In genomic region chr9:33506626-33507370, GRCh38 we compare ENCODE assay signal across 12 cellular contexts. TPM values are rescaled to one million over a fixed set of nuclear protein-coding genes. Genes with fewer than 3 reads are reported as not detected.
DNase-seq lines count a peak whose midpoint lies in the region; ATAC-seq, FAIRE-seq and TF ChIP-seq lines count a peak whose summit lies in the region.
"Had no signal": no experiment of that assay in that cellular context is flagged by ENCODE, and none has a peak within 500 bp of the region (broad histone marks: within the 10 kb centered on the region; RNA-seq: fewer than 3 reads in every experiment).

No MANE protein-coding gene starts in this region.

- peak overlapping the region; percentile 78 for H3K4me2 ChIP-seq in A549

- ATAC-seq in A549 = peak; percentile 85 to 89
- ATAC-seq in right lobe of liver = peak; percentile 41 to 76 (median 50)
- no peak for ATAC-seq in GM19328 (IDR thresholded peaks at IDR 0.05; ENCODE audit: unreplicated experiment)
- no peak for ATAC-seq in effector memory CD8-positive, alpha-beta T cell (replicated peaks)

- H3K36me3 Mint-ChIP-seq in effector memory CD8-positive, alpha-beta T cell (ENCODE audit: insufficient read depth) = no peaks in the 10 kb centered on the region
- H3K36me3 Mint-ChIP-seq: naive B cell had no signal

- DNase-seq in A549 (ENCODE audit: low read depth in 1 of 2, low spot score in 1 of 2) (peak in 1 of 2 experiments; percentile 90), HFF-Myc (ENCODE audit: extremely low read depth, low read depth) (peak; percentile 64), adipocyte (ENCODE audit: low read depth) (peak; percentile 86), right lobe of liver (no peak), NCI-H526 (lab: John Stamatoyannopoulos, UW) (no peak), transverse colon (no peak)
- no peak for DNase-seq in effector memory CD8-positive, alpha-beta T cell
- DNase-seq: DMS 273 treated with DMSO at 0.1 percent for 48 hours, Kasumi-1, naive B cell had no signal

- TF ChIP-seq CTCF in A549 (IDR thresholded peaks at IDR 0.05) = no peak
- no peak for TF ChIP-seq CTCF in HFF-Myc (IDR thresholded peaks at IDR 0.05; ENCODE audit: low read depth, low read length, missing control alignments)
- no peak for TF ChIP-seq CTCF in right lobe of liver (IDR thresholded peaks at IDR 0.05)
- no peak for TF ChIP-seq CTCF in transverse colon (IDR thresholded peaks at IDR 0.05)

- H3K9me3 Mint-ChIP-seq in effector memory CD8-positive, alpha-beta T cell = no peaks in the 10 kb centered on the region
- H3K9me3 Mint-ChIP-seq: naive B cell had no signal

- WGBS in A549 (ENCODE audit: missing lambda C conversion rate) = 10% methylated on average over 7 of the region's 7 CpGs
- WGBS in right lobe of liver (ENCODE audit: insufficient coverage, low coverage, low lambda C conversion rate, missing lambda C conversion rate) = 32% methylated on average over 6 of the region's 7 CpGs
- WGBS in transverse colon (ENCODE audit: low coverage in 1 of 2), 2 donors = 50 to 75% methylated on average over 2 to 7 of the region's 7 CpGs

- H3K9me3 ChIP-seq in A549 (no peaks in the 10 kb centered on the region), adipocyte (ENCODE audit: control insufficient read depth, low read length) (no peaks in the 10 kb centered on the region), right lobe of liver (no peaks in the 10 kb centered on the region), transverse colon (no peaks in the 10 kb centered on the region)

- POLR2A ChIA-PET in A549 (lab: Yijun Ruan, JAX) = interaction anchor here (0.6 to 1.4 kb wide), 3 partner anchors 17 to 391 kb away, joined by 5 to 9 read pairs (median 7); partner anchors contain the start of genes ANKRD18B and NOL6

- TF ChIP-seq POLR2A in A549 (IDR thresholded peaks at IDR 0.05; ENCODE audit: low read length) (no peak), right lobe of liver (IDR thresholded peaks at IDR 0.05) (no peak), transverse colon (IDR thresholded peaks at IDR 0.05) (no peak)

- H3K4me1 ChIP-seq in A549 (peaks cover 39% of the 10 kb centered on the region), adipocyte (ENCODE audit: control insufficient read depth, insufficient read depth, low read length) (peaks cover 18% of the 10 kb centered on the region), right lobe of liver (no peaks in the 10 kb centered on the region), transverse colon (peaks cover 0 to 8% (median 2%) of the 10 kb centered on the region in 4 donors)

- H3K27me3 ChIP-seq in adipocyte (replicated peaks; ENCODE audit: control insufficient read depth, insufficient read depth, low read length) (no peaks in the 10 kb centered on the region), right lobe of liver (no peaks in the 10 kb centered on the region), transverse colon (no peaks in the 10 kb centered on the region)

- no peak overlapping the region for H3K27ac Mint-ChIP-seq in effector memory CD8-positive, alpha-beta T cell

- TF ChIP-seq EP300 in A549 (IDR thresholded peaks at IDR 0.05) (peak; percentile 42 to 71; a peak in 2 of 5 replicates), transverse colon (IDR thresholded peaks at IDR 0.05; ENCODE audit: low read depth) (no peak)

- H3K4me3 ChIP-seq in A549 (peak overlapping the region; percentile 14; the same call in 2 of the 3 replicates), HFF-Myc (replicated peaks; ENCODE audit: low read depth, low read length) (no peak overlapping the region), adipocyte (ENCODE audit: low read length) (peak overlapping the region; percentile 65), right lobe of liver (no peak overlapping the region), transverse colon (no peak overlapping the region)

- peak; percentile 13 for FAIRE-seq in A549 (lab: Jason Lieb, UNC)
- FAIRE-seq: colon had no signal

- H3K4me1 Mint-ChIP-seq in effector memory CD8-positive, alpha-beta T cell (ENCODE audit: low read depth in 2 of 2) = peaks cover 4% of the 10 kb centered on the region in 2 donors

- intact Hi-C loops in right lobe of liver (cut with DNase I) (no loop called here), transverse colon (cut with DNase I; ENCODE audit: low total_unique reads) (no loop called here)

- H3K36me3 ChIP-seq in adipocyte (ENCODE audit: control insufficient read depth, insufficient read depth, low read length, severe bottlenecking) (no peaks in the 10 kb centered on the region), right lobe of liver (no peaks in the 10 kb centered on the region), transverse colon (no peaks in the 10 kb centered on the region)

- CTCF ChIA-PET in A549 (lab: Yijun Ruan, JAX) = interaction anchor here (1.1 to 2.3 kb wide), 2 partner anchors 11 to 17 kb away, joined by 5 to 14 read pairs; partner anchors contain the start of gene ANKRD18B

- H3K27ac ChIP-seq in A549 (peak overlapping the region; percentile 81 to 90), right lobe of liver (peak overlapping the region in 1 of 3 donors; percentile 32), transverse colon (no peak overlapping the region)

- H3K27me3 Mint-ChIP-seq in effector memory CD8-positive, alpha-beta T cell = peaks cover 0 to 5% of the 10 kb centered on the region in 2 donors

- H3K9ac ChIP-seq in adipocyte (ENCODE audit: low read length) = peak overlapping the region; percentile 48

- 0 out of 5 replicates have a peak, but pooled peaks of 1 of the 2 experiments have one; percentile 17 for TF ChIP-seq RAD21 in A549 (conservative IDR thresholded peaks at IDR 0.05 in 1 of 2, IDR thresholded peaks at IDR 0.05 in 1 of 2)

- in situ Hi-C loops in transverse colon (cut with MboI; ENCODE audit: low pct_ligation_motif_present in 1 of 4, low pct_unique_long_range_greater_than_20kb in 1 of 4, low sequenced_read_pairs in 3 of 4) = loop anchor here in 1 of 4 donors (25.0 kb wide), 2 partner anchors 106 to 119 kb away; no protein-coding TSS in a partner anchor

- H3K4me3 Mint-ChIP-seq in effector memory CD8-positive, alpha-beta T cell = no peak overlapping the region
- H3K4me3 Mint-ChIP-seq: naive B cell had no signal

TF ChIP-seq in A549, 52 proteins besides CTCF, POLR2A, EP300 and RAD21 (continues in another document):
- no peak for TF ChIP-seq KDM5A (IDR thresholded peaks at IDR 0.05)
- peak; percentile 81 for TF ChIP-seq JUNB (IDR thresholded peaks at IDR 0.05)
- no peak for TF ChIP-seq TFCP2L1 (CRISPR knock-in tag; IDR thresholded peaks at IDR 0.05)
- no peak for TF ChIP-seq ATOH8 (CRISPR knock-in tag; IDR thresholded peaks at IDR 0.05; ENCODE audit: low read depth)
- peak; percentile 49; the same call in 1 of the 2 replicates for TF ChIP-seq GATA3 (IDR thresholded peaks at IDR 0.05; ENCODE audit: borderline replicate concordance)
- no peak for TF ChIP-seq MYC (IDR thresholded peaks at IDR 0.05; ENCODE audit: borderline replicate concordance, low read length)
- no peak for TF ChIP-seq PBX3 (IDR thresholded peaks at IDR 0.05)
- TF ChIP-seq NFE2L2 (conservative IDR thresholded peaks at IDR 0.05; ENCODE audit: low read length) = no peak
- no peak for TF ChIP-seq EHMT2 (IDR thresholded peaks at IDR 0.05; ENCODE audit: low read depth)
- TF ChIP-seq RARB (CRISPR knock-in tag; IDR thresholded peaks at IDR 0.05) = no peak
- TF ChIP-seq JUN (IDR thresholded peaks at IDR 0.05) = peak in 1 of 2 experiments; percentile 63; a peak in 2 of 5 replicates
- no peak for TF ChIP-seq RFX5 (IDR thresholded peaks at IDR 0.05)
- no peak for TF ChIP-seq RNF2 (IDR thresholded peaks at IDR 0.05; ENCODE audit: borderline replicate concordance, low read depth)
- no peak for TF ChIP-seq HDAC2 (IDR thresholded peaks at IDR 0.05)
- TF ChIP-seq NR3C1 (IDR thresholded peaks at IDR 0.05) = no peak

RNA-seq across cellular contexts. Expression of gene ANKRD18B, which starts 17.3 kb away (rescaled TPM):
- 11.3 and 12.6 TPM in 2 replicates for polyA plus RNA-seq in A549 (2011; rRNA removed)
- polyA plus RNA-seq in A549 (2012; cell fraction: cytosol; rRNA removed) = 2.4 and 2.6 TPM in 2 replicates
- polyA plus RNA-seq in A549 (2012; cell fraction: nucleus; rRNA removed) = 1.5 and 2.4 TPM in 2 replicates
- 4.2 to 5.6 TPM (median 4.6 TPM) in 3 replicates for polyA plus RNA-seq in A549 (2017; fragmentation: RNase III; extraction: RNeasy Plus Mini Kit Qiagen cat#74134 plus additional on column Dnase treatment)
- polyA minus RNA-seq in A549 (2011; rRNA and poly(A)+ RNA removed) = 8.6 and 11.4 TPM in 2 replicates
- 1 to 10 TPM in 1 of 6 experiments, under 1 TPM in 2, not detected in 3; 0.06 to 1.3 (median 0.39) TPM for total RNA-seq in right lobe of liver
- not detected for total RNA-seq in transverse colon

RNA-seq across cellular contexts. Expression of gene NOL6, which starts 33.1 kb away (rescaled TPM):
- polyA plus RNA-seq in A549 (2011; rRNA removed) (49.5 and 56.6 TPM in 2 replicates), A549 (2017; fragmentation: RNase III; extraction: RNeasy Plus Mini Kit Qiagen cat#74134 plus additional on column Dnase treatment) (52.0 to 56.2 TPM (median 52.8 TPM) in 3 replicates)
- 61.8 and 73.6 TPM in 2 replicates for polyA plus RNA-seq in A549 (2012; cell fraction: cytosol; rRNA removed)
- polyA plus RNA-seq in A549 (2012; cell fraction: nucleus; rRNA removed) = 106 and 132 TPM in 2 replicates
- 74.8 and 80.7 TPM in 2 replicates for polyA minus RNA-seq in A549 (2011; rRNA and poly(A)+ RNA removed)
- total RNA-seq in right lobe of liver (10 to 100 TPM; 12.3 to 26.1 (median 15.4) TPM), transverse colon (10 to 100 TPM in 3 of 4 donors, 1 to 10 TPM in 1; 8.9 to 29.1 (median 12.7) TPM)

RNA-seq across cellular contexts. Expression of gene AQP3, which starts 59.4 kb away (rescaled TPM):
- polyA plus RNA-seq in A549 (2011; rRNA removed) (18.8 and 21.7 TPM in 2 replicates), A549 (2017; fragmentation: RNase III; extraction: RNeasy Plus Mini Kit Qiagen cat#74134 plus additional on column Dnase treatment) (5.4 to 7.2 TPM (median 6.2 TPM) in 3 replicates)
- 5.7 and 8.1 TPM in 2 replicates for polyA plus RNA-seq in A549 (2012; cell fraction: cytosol; rRNA removed)
- polyA plus RNA-seq in A549 (2012; cell fraction: nucleus; rRNA removed) = 7.2 and 8.9 TPM in 2 replicates
- polyA minus RNA-seq in A549 (2011; rRNA and poly(A)+ RNA removed) = 18.5 and 20.7 TPM in 2 replicates
- total RNA-seq in right lobe of liver (100 to 1,000 TPM in 3 of 6 experiments, 10 to 100 TPM in 3; 49.7 to 158 (median 109) TPM), transverse colon (10 to 100 TPM in 3 of 4 donors, 1 to 10 TPM in 1; 7.1 to 15.3 (median 12.4) TPM)

Comparison
In these comparisons a context has a peak if more than half of its experiments do, and no peak if none do; other contexts are left out.
1. ATAC-seq: peak in A549 (2 of 2) and right lobe of liver (4 of 4); none in GM19328 (single experiment) and effector memory CD8-positive, alpha-beta T cell (single experiment).
2. DNase-seq: peak in HFF-Myc (single experiment) and adipocyte (single experiment); none in right lobe of liver (0 of 3), NCI-H526 (0 of 2), transverse colon (single experiment) and effector memory CD8-positive, alpha-beta T cell (0 of 3).
3. H3K27ac ChIP-seq: peak in A549 (2 of 2); none in transverse colon (0 of 4).
4. H3K4me3 ChIP-seq: peak in A549 (single experiment) and adipocyte (single experiment); none in HFF-Myc (single experiment), right lobe of liver (0 of 3) and transverse colon (0 of 4).